ENCODE assay signal across 20 cellular contexts in genomic region chr9:98381311-98382103, GRCh38.
A peak's percentile ranks its signal among the peaks of the same experiment; 100 is the strongest.
DNase-seq lines count a peak whose midpoint lies in the region; ATAC-seq and TF ChIP-seq lines count a peak whose summit lies in the region.
"Had no signal": no experiment of that assay in that cellular context is flagged by ENCODE, and none has a peak within 500 bp of the region (broad histone marks: within the 10 kb centered on the region; RNA-seq: fewer than 3 reads in every experiment).

No MANE protein-coding gene starts in this region.

- intact Hi-C loops in CD4-positive, alpha-beta memory T cell (cut with micrococcal nuclease) = no loop called here

- peaks cover 2% of the 10 kb centered on the region for H3K4me1 ChIP-seq in neural progenitor cell
- no peaks in the 10 kb centered on the region for H3K4me1 ChIP-seq in CD4-positive, alpha-beta memory T cell (ENCODE audit: insufficient read depth, low read length)
- H3K4me1 ChIP-seq: colonic mucosa, foreskin keratinocyte, sigmoid colon had no signal

- H4K20me1 ChIP-seq in neural progenitor cell (ENCODE audit: low read depth) = no peaks in the 10 kb centered on the region

- no peaks in the 10 kb centered on the region for H3F3A ChIP-seq in neural progenitor cell (ENCODE audit: low read depth)

- H3K4me3 Mint-ChIP-seq in neural progenitor cell = no peak overlapping the region
- no peak overlapping the region for H3K4me3 Mint-ChIP-seq in CD4-positive, alpha-beta memory T cell
- H3K4me3 Mint-ChIP-seq: activated naive CD4-positive, alpha-beta T cell treated with anti-CD3 and anti-CD28 coated beads, Interleukin-2, amount 50 U/mL, for 24 hours had no signal

- ATAC-seq in GM18868 (IDR thresholded peaks at IDR 0.05; ENCODE audit: unreplicated experiment) (peak; percentile 64), GM21825 (IDR thresholded peaks at IDR 0.05; ENCODE audit: unreplicated experiment) (peak; percentile 51), GM18519 (IDR thresholded peaks at IDR 0.05; ENCODE audit: low FRiP score, unreplicated experiment) (no peak)
- ATAC-seq: Panc1 had no signal

- H3K27me3 ChIP-seq in neural progenitor cell = no peaks in the 10 kb centered on the region
- H3K27me3 ChIP-seq in CD4-positive, alpha-beta memory T cell (ENCODE audit: insufficient read depth, low read length) = no peaks in the 10 kb centered on the region
- H3K27me3 ChIP-seq: colonic mucosa, ovary, sigmoid colon had no signal

- H3K79me2 ChIP-seq in neural progenitor cell (ENCODE audit: low read depth) = no peaks in the 10 kb centered on the region

- H3K4me1 Mint-ChIP-seq in neural progenitor cell = peaks cover 30% of the 10 kb centered on the region
- no peaks in the 10 kb centered on the region for H3K4me1 Mint-ChIP-seq in CD4-positive, alpha-beta memory T cell
- H3K4me1 Mint-ChIP-seq: activated naive CD4-positive, alpha-beta T cell treated with anti-CD3 and anti-CD28 coated beads, Interleukin-2, amount 50 U/mL, for 24 hours had no signal

- H3K27ac ChIP-seq in neural progenitor cell = no peak overlapping the region
- no peak overlapping the region for H3K27ac ChIP-seq in CD4-positive, alpha-beta memory T cell (ENCODE audit: low read depth, low read length)
- H3K27ac ChIP-seq: colonic mucosa, foreskin keratinocyte, ovary, sigmoid colon, thoracic aorta had no signal

- peaks cover 3% of the 10 kb centered on the region for H3K27me3 Mint-ChIP-seq in neural progenitor cell (ENCODE audit: insufficient read depth, low read depth)
- H3K27me3 Mint-ChIP-seq in CD4-positive, alpha-beta memory T cell = no peaks in the 10 kb centered on the region
- H3K27me3 Mint-ChIP-seq: activated naive CD4-positive, alpha-beta T cell treated with anti-CD3 and anti-CD28 coated beads, Interleukin-2, amount 50 U/mL, for 24 hours had no signal

- no peak overlapping the region for H3K4me2 ChIP-seq in neural progenitor cell
- H3K4me2 ChIP-seq: SK-N-SH had no signal

- H3K9me3 ChIP-seq in neural progenitor cell (ENCODE audit: low read depth) = no peaks in the 10 kb centered on the region
- H3K9me3 ChIP-seq in CD4-positive, alpha-beta memory T cell (ENCODE audit: control insufficient read depth in 1 of 2, low read length in 2 of 2) = no peaks in the 10 kb centered on the region
- H3K9me3 ChIP-seq: colonic mucosa, ovary, sigmoid colon, SK-N-SH, thoracic aorta had no signal

- H3K27ac Mint-ChIP-seq in neural progenitor cell = peak overlapping the region; percentile 37
- H3K27ac Mint-ChIP-seq in CD4-positive, alpha-beta memory T cell = no peak overlapping the region
- H3K27ac Mint-ChIP-seq: activated naive CD4-positive, alpha-beta T cell treated with anti-CD3 and anti-CD28 coated beads, Interleukin-2, amount 50 U/mL, for 24 hours had no signal

- no peak overlapping the region for H3K4me3 ChIP-seq in neural progenitor cell
- no peak overlapping the region for H3K4me3 ChIP-seq in CD4-positive, alpha-beta memory T cell (ENCODE audit: low read length in 2 of 2)
- H3K4me3 ChIP-seq: colonic mucosa, ovary, sigmoid colon, thoracic aorta had no signal

- no peaks in the 10 kb centered on the region for H3K36me3 Mint-ChIP-seq in neural progenitor cell
- no peaks in the 10 kb centered on the region for H3K36me3 Mint-ChIP-seq in CD4-positive, alpha-beta memory T cell
- H3K36me3 Mint-ChIP-seq: activated naive CD4-positive, alpha-beta T cell treated with anti-CD3 and anti-CD28 coated beads, Interleukin-2, amount 50 U/mL, for 24 hours had no signal

- POLR2A ChIA-PET in CD4-positive, alpha-beta memory T cell (lab: Charles Lee; ENCODE audit: partially characterized antibody) = no interaction called here

- no peaks in the 10 kb centered on the region for H3K36me3 ChIP-seq in neural progenitor cell
- H3K36me3 ChIP-seq in CD4-positive, alpha-beta memory T cell (ENCODE audit: insufficient read depth, low read length) = no peaks in the 10 kb centered on the region
- H3K36me3 ChIP-seq: colonic mucosa, ovary, sigmoid colon, thoracic aorta had no signal

- CTCF ChIA-PET in CD4-positive, alpha-beta memory T cell (lab: Charles Lee; ENCODE audit: partially characterized antibody) = no interaction called here

- DNase-seq in NAMALWA (ENCODE audit: low spot score) = peak; percentile 23
- no peak for DNase-seq in neural progenitor cell (ENCODE audit: low spot score)
- DNase-seq in CD4-positive, alpha-beta memory T cell = no peak
- no peak for DNase-seq in hypothalamus (lab: John Stamatoyannopoulos, UW)
- DNase-seq: activated T-cell treated with anti-CD3 and anti-CD28 coated beads for 4 hours, colonic mucosa, DMS 273 treated with DMSO at 0.1 percent for 48 hours, foreskin keratinocyte, HFFc6, NCI-H187, NCI-H510A treated with DMSO at 0.1 percent for 48 hours, ovary, sigmoid colon, SK-N-SH had no signal

- no peak overlapping the region for H2AFZ ChIP-seq in neural progenitor cell (replicated peaks)

- no peaks in the 10 kb centered on the region for H3K9me3 Mint-ChIP-seq in neural progenitor cell
- H3K9me3 Mint-ChIP-seq in CD4-positive, alpha-beta memory T cell = no peaks in the 10 kb centered on the region
- H3K9me3 Mint-ChIP-seq: activated naive CD4-positive, alpha-beta T cell treated with anti-CD3 and anti-CD28 coated beads, Interleukin-2, amount 50 U/mL, for 24 hours; HFFc6 had no signal

- H3K9ac ChIP-seq in neural progenitor cell = no peak overlapping the region
- H3K9ac ChIP-seq: SK-N-SH had no signal

- TF ChIP-seq CTCF in neural progenitor cell (IDR thresholded peaks at IDR 0.05) = no peak
